Comparison of ENCODE assay signal across 1 cellular context in the genomic region with DNA sequence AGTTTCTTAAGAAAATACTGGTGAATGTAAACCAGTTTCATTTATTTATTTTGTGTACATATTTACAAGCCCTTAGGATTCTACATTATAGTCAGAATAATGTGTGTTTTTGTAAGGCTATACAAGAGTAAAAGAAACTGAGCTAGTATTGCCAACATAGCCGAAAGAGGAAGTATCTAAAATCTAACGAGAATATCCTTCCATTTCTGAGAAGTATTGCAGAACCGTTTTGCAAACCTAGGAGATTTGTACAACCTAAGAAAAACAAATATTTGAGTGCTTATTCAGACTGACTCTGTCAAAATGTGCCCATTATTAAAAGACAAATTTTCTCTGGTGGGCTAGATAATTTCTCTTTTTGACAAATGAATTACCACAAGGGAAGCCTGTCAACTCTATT.
TF ChIP-seq lines count a peak whose summit lies in the region.

No MANE protein-coding gene starts in this region.

TF ChIP-seq in neural cell, 6 proteins besides CTCF, POLR2A, EP300 and RAD21:
- TF ChIP-seq EZH2 (IDR thresholded peaks at IDR 0.05; ENCODE audit: borderline replicate concordance, insufficient read depth, low read length, poor library complexity, severe bottlenecking), result no peak
- no peak for TF ChIP-seq SMC3 (conservative IDR thresholded peaks at IDR 0.05; ENCODE audit: poor library complexity)
- no peak for TF ChIP-seq POLR2AphosphoS5 (IDR thresholded peaks at IDR 0.05)
- no peak for TF ChIP-seq MXI1 (conservative IDR thresholded peaks at IDR 0.05; ENCODE audit: poor library complexity, severe bottlenecking)
- no peak for TF ChIP-seq TAF1 (IDR thresholded peaks at IDR 0.05; ENCODE audit: low read depth)
- TF ChIP-seq, protein P1, sequence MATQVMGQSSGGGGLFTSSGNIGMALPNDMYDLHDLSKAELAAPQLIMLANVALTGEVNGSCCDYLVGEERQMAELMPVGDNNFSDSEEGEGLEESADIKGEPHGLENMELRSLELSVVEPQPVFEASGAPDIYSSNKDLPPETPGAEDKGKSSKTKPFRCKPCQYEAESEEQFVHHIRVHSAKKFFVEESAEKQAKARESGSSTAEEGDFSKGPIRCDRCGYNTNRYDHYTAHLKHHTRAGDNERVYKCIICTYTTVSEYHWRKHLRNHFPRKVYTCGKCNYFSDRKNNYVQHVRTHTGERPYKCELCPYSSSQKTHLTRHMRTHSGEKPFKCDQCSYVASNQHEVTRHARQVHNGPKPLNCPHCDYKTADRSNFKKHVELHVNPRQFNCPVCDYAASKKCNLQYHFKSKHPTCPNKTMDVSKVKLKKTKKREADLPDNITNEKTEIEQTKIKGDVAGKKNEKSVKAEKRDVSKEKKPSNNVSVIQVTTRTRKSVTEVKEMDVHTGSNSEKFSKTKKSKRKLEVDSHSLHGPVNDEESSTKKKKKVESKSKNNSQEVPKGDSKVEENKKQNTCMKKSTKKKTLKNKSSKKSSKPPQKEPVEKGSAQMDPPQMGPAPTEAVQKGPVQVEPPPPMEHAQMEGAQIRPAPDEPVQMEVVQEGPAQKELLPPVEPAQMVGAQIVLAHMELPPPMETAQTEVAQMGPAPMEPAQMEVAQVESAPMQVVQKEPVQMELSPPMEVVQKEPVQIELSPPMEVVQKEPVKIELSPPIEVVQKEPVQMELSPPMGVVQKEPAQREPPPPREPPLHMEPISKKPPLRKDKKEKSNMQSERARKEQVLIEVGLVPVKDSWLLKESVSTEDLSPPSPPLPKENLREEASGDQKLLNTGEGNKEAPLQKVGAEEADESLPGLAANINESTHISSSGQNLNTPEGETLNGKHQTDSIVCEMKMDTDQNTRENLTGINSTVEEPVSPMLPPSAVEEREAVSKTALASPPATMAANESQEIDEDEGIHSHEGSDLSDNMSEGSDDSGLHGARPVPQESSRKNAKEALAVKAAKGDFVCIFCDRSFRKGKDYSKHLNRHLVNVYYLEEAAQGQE (IDR thresholded peaks at IDR 0.05; ENCODE audit: borderline replicate concordance), result no peak
